In genomic region chr7:38905026-38905759, GRCh38 we compare ENCODE assay signal across 13 cellular contexts. TPM values are rescaled to one million over a fixed set of nuclear protein-coding genes. Genes with fewer than 3 reads are reported as not detected.
DNase-seq lines count a peak whose midpoint lies in the region; ATAC-seq, FAIRE-seq and TF ChIP-seq lines count a peak whose summit lies in the region.
"Had no signal": no experiment of that assay in that cellular context is flagged by ENCODE, and none has a peak within 500 bp of the region (broad histone marks: within the 10 kb centered on the region; RNA-seq: fewer than 3 reads in every experiment).

No MANE protein-coding gene starts in this region.

- H3K36me3 Mint-ChIP-seq in activated T-helper 2 cell treated with anti-CD3 and anti-CD28 coated beads, Interferon-gamma antibody, Interleukin-2, Interleukin-4, amounts not matched to agents 10 μg/mL and 5 μg/mL and 100 μg/mL, durations not matched to agents 14 hours and 24 hours and 36 hours (ENCODE audit: low read depth): peaks cover 19% of the 10 kb centered on the region

- no peak for FAIRE-seq in H54 (lab: Jason Lieb, UNC)

- no peak for TF ChIP-seq POLR2A in H54 (IDR thresholded peaks at IDR 0.05; ENCODE audit: low read depth, low read length)

- no peaks in the 10 kb centered on the region for H3K36me3 ChIP-seq in psoas muscle (ENCODE audit: insufficient read depth in 1 of 2, low read depth in 1 of 2)

- no peak for DNase-seq in activated T-helper 2 cell treated with anti-CD3 and anti-CD28 coated beads, Interferon-gamma antibody, Interleukin-2, Interleukin-4, amounts not matched to agents 10 μg/mL and 5 μg/mL and 100 μg/mL, durations not matched to agents 14 hours and 24 hours and 36 hours (ENCODE audit: low spot score)
- DNase-seq in psoas muscle: no peak
- DNase-seq in NCI-H187 (lab: John Stamatoyannopoulos, UW): no peak
- DNase-seq in H54 (ENCODE audit: insufficient read length, low spot score): no peak
- no peak for DNase-seq in stimulated activated CD4-positive, alpha-beta T cell treated with anti-CD3 and anti-CD28 coated beads, Interleukin-4, amount 100 ng/mL, for 24 hours
- DNase-seq: effector CD4-positive, alpha-beta T cell; KBM-7; T-helper 9 cell had no signal

- no peak overlapping the region for H3K4me3 Mint-ChIP-seq in activated T-helper 2 cell treated with anti-CD3 and anti-CD28 coated beads, Interferon-gamma antibody, Interleukin-2, Interleukin-4, amounts not matched to agents 10 μg/mL and 5 μg/mL and 100 μg/mL, durations not matched to agents 14 hours and 24 hours and 36 hours (ENCODE audit: low read depth)

- TF ChIP-seq CTCF in psoas muscle (IDR thresholded peaks at IDR 0.05): no peak

- no peaks in the 10 kb centered on the region for H3K4me1 ChIP-seq in psoas muscle

- H3K4me1 Mint-ChIP-seq in activated T-helper 2 cell treated with anti-CD3 and anti-CD28 coated beads, Interferon-gamma antibody, Interleukin-2, Interleukin-4, amounts not matched to agents 10 μg/mL and 5 μg/mL and 100 μg/mL, durations not matched to agents 14 hours and 24 hours and 36 hours (ENCODE audit: low read depth): peaks cover 50% of the 10 kb centered on the region

- H3K4me3 ChIP-seq in GM08714 (ENCODE audit: low read length): peak overlapping the region; percentile 35; the same call in 1 of the 2 replicates
- H3K4me3 ChIP-seq in psoas muscle: no peak overlapping the region
- H3K4me3 ChIP-seq: BLaER1 had no signal

- no peak overlapping the region for H3K27ac ChIP-seq in psoas muscle
- H3K27ac ChIP-seq: BLaER1 had no signal

- peak; percentile 50 for ATAC-seq in GM19372 (IDR thresholded peaks at IDR 0.05; ENCODE audit: low read depth, unreplicated experiment)
- ATAC-seq in HG03045 (IDR thresholded peaks at IDR 0.05; ENCODE audit: unreplicated experiment): peak; percentile 32
- no peak for ATAC-seq in psoas muscle

- H3K27me3 Mint-ChIP-seq in activated T-helper 2 cell treated with anti-CD3 and anti-CD28 coated beads, Interferon-gamma antibody, Interleukin-2, Interleukin-4, amounts not matched to agents 10 μg/mL and 5 μg/mL and 100 μg/mL, durations not matched to agents 14 hours and 24 hours and 36 hours (ENCODE audit: low read depth): no peaks in the 10 kb centered on the region

- no peaks in the 10 kb centered on the region for H3K9me3 Mint-ChIP-seq in activated T-helper 2 cell treated with anti-CD3 and anti-CD28 coated beads, Interferon-gamma antibody, Interleukin-2, Interleukin-4, amounts not matched to agents 10 μg/mL and 5 μg/mL and 100 μg/mL, durations not matched to agents 14 hours and 24 hours and 36 hours
- H3K9me3 Mint-ChIP-seq: activated naive CD4-positive, alpha-beta T cell treated with anti-CD3 and anti-CD28 coated beads, Interleukin-2, amount 50 U/mL, for 72 hours had no signal

- WGBS in psoas muscle, 3 donors: 80 to 90% (median 81%) methylated on average over 3 of the region's 3 CpGs

- no peaks in the 10 kb centered on the region for H3K27me3 ChIP-seq in psoas muscle (ENCODE audit: insufficient read depth in 3 of 3, low read length in 2 of 3)
- H3K27me3 ChIP-seq: BLaER1 had no signal

- H3K9me3 ChIP-seq in psoas muscle: no peaks in the 10 kb centered on the region
- H3K9me3 ChIP-seq: BLaER1 had no signal

- H3K27ac Mint-ChIP-seq in activated T-helper 2 cell treated with anti-CD3 and anti-CD28 coated beads, Interferon-gamma antibody, Interleukin-2, Interleukin-4, amounts not matched to agents 10 μg/mL and 5 μg/mL and 100 μg/mL, durations not matched to agents 14 hours and 24 hours and 36 hours: peak overlapping the region; percentile 45

- intact Hi-C loops in activated T-helper 2 cell treated with anti-CD3 and anti-CD28 coated beads, Interferon-gamma antibody, Interleukin-2, Interleukin-4, amounts not matched to agents 10 μg/mL and 5 μg/mL and 100 μg/mL, durations not matched to agents 14 hours and 24 hours and 36 hours (cut with micrococcal nuclease): loop anchor here (1.0 to 10.0 kb wide), 4 partner anchors 21 to 1230 kb away; partner anchors contain the start of genes MPLKIP and SUGCT
- intact Hi-C loops in psoas muscle (cut with DNase I): no loop called here

RNA-seq across cellular contexts. Expression of gene VPS41, which starts 3.8 kb away (rescaled TPM):
- 59.9 and 63.6 TPM in 2 replicates for total RNA-seq in activated T-helper 2 cell treated with anti-CD3 and anti-CD28 coated beads, Interferon-gamma antibody, Interleukin-2, Interleukin-4, amounts not matched to agents 10 μg/mL and 5 μg/mL and 100 μg/mL, durations not matched to agents 14 hours and 24 hours and 36 hours
- 10 to 100 TPM; 13.8 to 28.3 (median 20.3) TPM for total RNA-seq in psoas muscle
- polyA plus RNA-seq in psoas muscle: 10 to 100 TPM in 1 of 3 donors, 1 to 10 TPM in 2; 4.6 to 12.1 (median 5.7) TPM

Comparison
In these comparisons a context has a peak if more than half of its experiments do, and no peak if none do; other contexts are left out.
1. ATAC-seq: peak in GM19372 (single experiment) and HG03045 (single experiment); none in psoas muscle (0 of 4).